ENCODE assay signal across 1 cellular context in the genomic region with DNA sequence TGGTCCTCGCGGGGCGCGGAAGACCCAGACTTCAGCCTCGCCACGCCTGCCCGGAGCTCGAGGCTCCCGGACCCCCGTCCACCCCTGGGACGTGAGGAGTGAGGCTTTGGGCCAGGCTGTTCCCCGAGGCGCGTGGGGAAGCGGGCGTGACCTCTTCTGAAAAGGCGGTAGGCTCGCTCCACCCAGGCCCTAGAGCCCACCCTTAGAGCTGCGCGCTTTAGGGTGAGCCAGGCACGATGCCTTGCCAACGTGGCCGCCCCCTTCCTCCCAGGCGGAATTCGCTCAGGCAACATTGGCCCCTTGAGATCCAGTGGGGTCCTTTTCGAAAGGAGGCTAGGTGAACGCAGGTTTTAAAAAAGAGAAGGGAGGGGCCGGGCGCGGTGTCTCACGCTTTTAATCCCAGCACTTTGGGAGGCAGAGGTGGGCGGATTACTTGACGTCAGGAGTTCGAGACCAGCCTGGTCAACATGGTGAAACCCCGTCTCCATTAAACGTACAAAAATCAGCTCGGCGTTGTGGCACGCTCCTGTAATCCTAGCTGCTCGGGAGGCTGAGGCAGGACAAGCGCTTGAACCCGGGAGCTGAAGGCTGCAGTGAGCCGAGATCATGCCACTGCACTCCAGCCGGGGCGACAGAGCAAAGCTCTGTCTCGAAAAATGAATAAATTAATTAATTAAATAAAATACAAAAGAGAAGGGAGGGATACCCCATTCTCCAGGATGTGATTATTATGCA.
TF ChIP-seq lines count a peak whose summit lies in the region.

No MANE protein-coding gene starts in this region.

TF ChIP-seq in WTC11, 78 proteins besides CTCF, POLR2A, EP300 and RAD21 (continued from another document):
- TF ChIP-seq CDX4 (CRISPR knock-in tag; IDR thresholded peaks at IDR 0.05; ENCODE audit: borderline replicate concordance) (no peak), NR1H2 (CRISPR knock-in tag; IDR thresholded peaks at IDR 0.05) (no peak), FOXP1 (CRISPR knock-in tag; IDR thresholded peaks at IDR 0.05; ENCODE audit: borderline replicate concordance) (peak; percentile 77; the same call in 1 of the 2 replicates), ELF4 (CRISPR knock-in tag; IDR thresholded peaks at IDR 0.05; ENCODE audit: low read depth) (no peak), CREB1 (CRISPR knock-in tag; IDR thresholded peaks at IDR 0.05) (peak; percentile 19; the same call in 1 of the 2 replicates), RELA (CRISPR knock-in tag; IDR thresholded peaks at IDR 0.05; ENCODE audit: borderline replicate concordance) (no peak; the same call in 1 of the 2 replicates), ARID4B (CRISPR knock-in tag; IDR thresholded peaks at IDR 0.05; ENCODE audit: borderline replicate concordance) (no peak)
- TF ChIP-seq, protein P1, sequence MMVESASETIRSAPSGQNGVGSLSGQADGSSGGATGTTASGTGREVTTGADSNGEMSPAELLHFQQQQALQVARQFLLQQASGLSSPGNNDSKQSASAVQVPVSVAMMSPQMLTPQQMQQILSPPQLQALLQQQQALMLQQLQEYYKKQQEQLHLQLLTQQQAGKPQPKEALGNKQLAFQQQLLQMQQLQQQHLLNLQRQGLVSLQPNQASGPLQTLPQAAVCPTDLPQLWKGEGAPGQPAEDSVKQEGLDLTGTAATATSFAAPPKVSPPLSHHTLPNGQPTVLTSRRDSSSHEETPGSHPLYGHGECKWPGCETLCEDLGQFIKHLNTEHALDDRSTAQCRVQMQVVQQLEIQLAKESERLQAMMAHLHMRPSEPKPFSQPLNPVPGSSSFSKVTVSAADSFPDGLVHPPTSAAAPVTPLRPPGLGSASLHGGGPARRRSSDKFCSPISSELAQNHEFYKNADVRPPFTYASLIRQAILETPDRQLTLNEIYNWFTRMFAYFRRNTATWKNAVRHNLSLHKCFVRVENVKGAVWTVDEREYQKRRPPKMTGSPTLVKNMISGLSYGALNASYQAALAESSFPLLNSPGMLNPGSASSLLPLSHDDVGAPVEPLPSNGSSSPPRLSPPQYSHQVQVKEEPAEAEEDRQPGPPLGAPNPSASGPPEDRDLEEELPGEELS (CRISPR knock-in tag; IDR thresholded peaks at IDR 0.05): peak; percentile 60; the same call in 1 of the 2 replicates
